In the genomic region with DNA sequence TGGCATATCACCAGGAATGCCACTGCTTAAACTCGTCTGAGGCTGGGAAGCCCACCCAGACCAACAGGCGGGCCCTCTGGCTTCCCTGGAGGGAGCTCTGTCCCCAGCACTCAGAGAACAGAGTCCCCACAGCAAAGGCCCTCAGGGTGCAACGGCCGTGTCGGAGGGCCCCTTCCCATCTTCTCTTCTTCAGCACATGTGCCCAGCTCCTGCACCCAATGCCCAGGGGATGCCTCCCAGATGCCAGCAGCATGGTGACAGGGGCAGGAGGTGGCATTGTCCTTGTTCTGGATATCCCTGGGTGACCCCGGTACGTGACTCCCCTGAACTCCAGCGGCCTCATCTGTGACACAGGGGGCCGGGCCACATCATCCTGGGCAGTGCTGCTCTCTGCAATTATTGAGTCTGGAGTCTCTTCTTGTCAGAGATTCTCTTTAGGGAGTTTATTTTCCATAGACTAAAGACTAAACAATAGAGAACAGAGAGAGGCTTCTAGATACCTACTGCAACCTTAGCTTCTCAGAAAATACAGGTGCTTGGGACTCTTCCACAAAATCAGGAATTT, we compare ENCODE assay signal across 25 cellular contexts. TPM values are rescaled to one million over a fixed set of nuclear protein-coding genes. Genes with fewer than 3 reads are reported as not detected.
"Had no signal": no experiment of that assay in that cellular context is flagged by ENCODE, and none has a peak within 500 bp of the region (broad histone marks: within the 10 kb centered on the region; RNA-seq: fewer than 3 reads in every experiment).

No MANE protein-coding gene starts in this region.

- H3K27ac ChIP-seq: foreskin keratinocyte, left ventricle myocardium inferior, neutrophil, pancreas, thoracic aorta, upper lobe of left lung, VCaP had no signal

- H3K9me3 Mint-ChIP-seq: activated CD4-positive, alpha-beta T cell treated with anti-CD3 and anti-CD28 coated beads, Interleukin-2, amount 10 ng/mL, durations not matched to agents 24 days and 14 days; activated CD8-positive, alpha-beta T cell treated with anti-CD3 and anti-CD28 coated beads for 36 hours; activated naive CD4-positive, alpha-beta T cell treated with anti-CD3 and anti-CD28 coated beads for 36 hours; activated naive CD8-positive, alpha-beta T cell treated with anti-CD3 and anti-CD28 coated beads, Interleukin-2, amount 10 ng/mL, durations not matched to agents 7 days and 5 days; activated T-cell treated with anti-CD3 and anti-CD28 coated beads, Interleukin-2, amount 50 U/mL, for 4 hours; activated T-helper 2 cell treated with anti-CD3 and anti-CD28 coated beads, Interferon-gamma antibody, Interleukin-2, Interleukin-4, amounts not matched to agents 10 μg/mL and 5 μg/mL and 100 μg/mL, durations not matched to agents 14 hours and 24 hours and 36 hours; natural killer cell treated with Interleukin-12 subunit alpha and Interleukin-12 subunit beta and Interleukin-15 and Interleukin-18, amount 100 ng/mL, for 72 hours; stimulated activated naive B cell treated with anti-CD40 and anti-IgM and Interleukin-4, amounts not matched to agents 10 μg/mL and 1 μg/mL and 100 μg/mL, for 72 hours; T-cell; T-helper 2 cell treated with Interferon-gamma antibody and Interleukin-4, amounts not matched to agents 5 μg/mL and 100 μg/mL, for 36 hours had no signal

- H3K4me3 Mint-ChIP-seq: activated CD4-positive, alpha-beta T cell treated with anti-CD3 and anti-CD28 coated beads, Interleukin-2, amount 10 ng/mL, durations not matched to agents 24 days and 14 days; activated CD8-positive, alpha-beta T cell treated with anti-CD3 and anti-CD28 coated beads for 36 hours; activated naive CD4-positive, alpha-beta T cell treated with anti-CD3 and anti-CD28 coated beads for 36 hours; activated naive CD8-positive, alpha-beta T cell treated with anti-CD3 and anti-CD28 coated beads, Interleukin-2, amount 10 ng/mL, durations not matched to agents 7 days and 5 days; activated T-cell treated with anti-CD3 and anti-CD28 coated beads, Interleukin-2, amount 50 U/mL, for 4 hours; natural killer cell treated with Interleukin-12 subunit alpha and Interleukin-12 subunit beta and Interleukin-15 and Interleukin-18, amount 100 ng/mL, for 72 hours; T-cell; T-helper 2 cell treated with Interferon-gamma antibody and Interleukin-4, amounts not matched to agents 5 μg/mL and 100 μg/mL, for 36 hours had no signal

- H3K36me3 Mint-ChIP-seq: activated naive CD8-positive, alpha-beta T cell treated with anti-CD3 and anti-CD28 coated beads, Interleukin-2, amount 10 ng/mL, durations not matched to agents 7 days and 5 days; natural killer cell treated with Interleukin-12 subunit alpha and Interleukin-12 subunit beta and Interleukin-15 and Interleukin-18, amount 100 ng/mL, for 72 hours; stimulated activated naive B cell treated with anti-CD40 and anti-IgM and Interleukin-4, amounts not matched to agents 10 μg/mL and 1 μg/mL and 100 μg/mL, for 72 hours; T-cell had no signal

- H3K4me3 ChIP-seq: pancreas, thoracic aorta, upper lobe of left lung had no signal

- H3K36me3 ChIP-seq: left ventricle myocardium inferior, neutrophil, pancreas, thoracic aorta, upper lobe of left lung had no signal

- DNase-seq: activated CD4-positive, alpha-beta T cell treated with anti-CD3 and anti-CD28 coated beads, Interleukin-2, amount 10 ng/mL, durations not matched to agents 24 days and 14 days; activated CD8-positive, alpha-beta T cell treated with anti-CD3 and anti-CD28 coated beads for 36 hours; activated naive CD4-positive, alpha-beta T cell treated with anti-CD3 and anti-CD28 coated beads for 36 hours; activated naive CD8-positive, alpha-beta T cell treated with anti-CD3 and anti-CD28 coated beads, Interleukin-2, amount 10 ng/mL, durations not matched to agents 7 days and 5 days; activated T-cell treated with anti-CD3 and anti-CD28 coated beads, Interleukin-2, amount 50 U/mL, for 4 hours; amniotic stem cell; cerebellar nuclear complex; effector CD8-positive, alpha-beta T cell; foreskin keratinocyte; kidney; left ventricle myocardium inferior; right cardiac atrium; small intestine; stimulated activated CD4-positive, alpha-beta T cell treated with anti-CD3 and anti-CD28 coated beads, Interleukin-2, amount 100 ng/mL, for 48 hours; stimulated activated CD8-positive, alpha-beta memory T cell treated with anti-CD3 and anti-CD28 coated beads, Interleukin-4, amount 100 ng/mL, for 48 hours; stimulated activated naive B cell treated with anti-CD40 and anti-IgM and Interleukin-4, amounts not matched to agents 10 μg/mL and 1 μg/mL and 100 μg/mL, for 72 hours had no signal

- H3K27me3 ChIP-seq: pancreas had no signal

- H3K4me1 Mint-ChIP-seq: activated CD4-positive, alpha-beta T cell treated with anti-CD3 and anti-CD28 coated beads, Interleukin-2, amount 10 ng/mL, durations not matched to agents 24 days and 14 days; activated naive CD8-positive, alpha-beta T cell treated with anti-CD3 and anti-CD28 coated beads, Interleukin-2, amount 10 ng/mL, durations not matched to agents 7 days and 5 days; T-cell had no signal

- H3K27ac Mint-ChIP-seq: activated CD4-positive, alpha-beta T cell treated with anti-CD3 and anti-CD28 coated beads, Interleukin-2, amount 10 ng/mL, durations not matched to agents 24 days and 14 days; activated CD8-positive, alpha-beta T cell treated with anti-CD3 and anti-CD28 coated beads for 36 hours; activated naive CD4-positive, alpha-beta T cell treated with anti-CD3 and anti-CD28 coated beads for 36 hours; activated naive CD8-positive, alpha-beta T cell treated with anti-CD3 and anti-CD28 coated beads, Interleukin-2, amount 10 ng/mL, durations not matched to agents 7 days and 5 days; activated T-helper 2 cell treated with anti-CD3 and anti-CD28 coated beads, Interferon-gamma antibody, Interleukin-2, Interleukin-4, amounts not matched to agents 10 μg/mL and 5 μg/mL and 100 μg/mL, durations not matched to agents 14 hours and 24 hours and 36 hours; natural killer cell treated with Interleukin-12 subunit alpha and Interleukin-12 subunit beta and Interleukin-15 and Interleukin-18, amount 100 ng/mL, for 72 hours; stimulated activated naive B cell treated with anti-CD40 and anti-IgM and Interleukin-4, amounts not matched to agents 10 μg/mL and 1 μg/mL and 100 μg/mL, for 72 hours; T-cell; T-helper 2 cell treated with Interferon-gamma antibody and Interleukin-4, amounts not matched to agents 5 μg/mL and 100 μg/mL, for 36 hours had no signal

- H3K4me1 ChIP-seq: foreskin keratinocyte, pancreas had no signal

- H3K9me3 ChIP-seq: left ventricle myocardium inferior, neutrophil, pancreas, thoracic aorta, upper lobe of left lung had no signal

RNA-seq across cellular contexts. Expression of gene OLFM1, which starts 13.6 kb away (rescaled TPM):
- total RNA-seq: activated CD8-positive, alpha-beta T cell treated with anti-CD3 and anti-CD28 coated beads for 36 hours; activated naive CD4-positive, alpha-beta T cell treated with anti-CD3 and anti-CD28 coated beads for 36 hours; activated naive CD8-positive, alpha-beta T cell treated with anti-CD3 and anti-CD28 coated beads, Interleukin-2, amount 10 ng/mL, durations not matched to agents 7 days and 5 days; natural killer cell treated with Interleukin-12 subunit alpha and Interleukin-12 subunit beta and Interleukin-15 and Interleukin-18, amount 100 ng/mL, for 72 hours had no signal
